ENCODE assay signal across 14 cellular contexts in the genomic region with DNA sequence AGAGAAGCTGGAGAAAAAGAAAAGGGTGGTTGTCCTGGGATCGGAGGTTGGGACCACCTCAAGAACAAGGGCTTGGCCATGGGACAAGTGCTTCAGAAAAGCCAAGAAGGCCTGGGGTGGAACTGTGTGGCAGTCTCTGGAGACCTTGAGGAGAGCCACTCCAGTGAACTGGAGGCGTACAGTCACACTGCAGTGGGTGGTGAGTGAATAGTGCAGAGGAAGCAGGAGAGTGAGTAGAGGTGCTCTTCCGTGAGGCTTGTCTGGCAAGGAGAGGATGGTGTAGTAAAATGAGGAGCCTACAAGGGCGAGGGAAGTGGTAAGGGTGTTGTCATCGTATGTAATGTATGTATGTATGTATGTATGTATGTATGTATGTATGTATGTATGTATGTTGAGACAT. TPM values are rescaled to one million over a fixed set of nuclear protein-coding genes. Genes with fewer than 3 reads are reported as not detected.
DNase-seq lines count a peak whose midpoint lies in the region; ATAC-seq, FAIRE-seq and TF ChIP-seq lines count a peak whose summit lies in the region.
"Had no signal": no experiment of that assay in that cellular context is flagged by ENCODE, and none has a peak within 500 bp of the region (broad histone marks: within the 10 kb centered on the region; RNA-seq: fewer than 3 reads in every experiment).

No MANE protein-coding gene starts in this region.

- H3K4me1 Mint-ChIP-seq in CD4-positive, CD25-positive, alpha-beta regulatory T cell = peaks cover 50 to 95% (median 67%) of the 10 kb centered on the region in 4 donors
- H3K4me1 Mint-ChIP-seq in endothelial cell (ENCODE audit: unreplicated experiment) = peaks cover 41% of the 10 kb centered on the region

- no peaks in the 10 kb centered on the region for H3K27me3 Mint-ChIP-seq in CD4-positive, CD25-positive, alpha-beta regulatory T cell
- H3K27me3 Mint-ChIP-seq in endothelial cell (ENCODE audit: unreplicated experiment) = peaks cover 2% of the 10 kb centered on the region

- H3K27ac Mint-ChIP-seq in CD4-positive, CD25-positive, alpha-beta regulatory T cell = peak overlapping the region; percentile 87 to 98 (median 91)
- peak overlapping the region; percentile 65 for H3K27ac Mint-ChIP-seq in endothelial cell (ENCODE audit: unreplicated experiment)

- H3K4me1 ChIP-seq in CD4-positive, CD25-positive, alpha-beta regulatory T cell (ENCODE audit: control insufficient read depth, insufficient read depth, low read length, poor library complexity, severe bottlenecking) = peaks cover 78% of the 10 kb centered on the region

- no peaks in the 10 kb centered on the region for H3K9me3 ChIP-seq in CD4-positive, CD25-positive, alpha-beta regulatory T cell (ENCODE audit: control insufficient read depth in 2 of 2, low read length in 2 of 2)

- H3K36me3 ChIP-seq in CD4-positive, CD25-positive, alpha-beta regulatory T cell (ENCODE audit: control insufficient read depth, insufficient read depth, low read length) = peaks cover 36% of the 10 kb centered on the region

- no peak for FAIRE-seq in GM12892 (lab: Jason Lieb, UNC)
- FAIRE-seq: HepG2 had no signal

- ATAC-seq in CD4-positive, CD25-positive, alpha-beta regulatory T cell (ENCODE audit: low read depth in 2 of 2) = peak in 1 of 2 donors; percentile 41
- peak; percentile 35 for ATAC-seq in GM19463 (IDR thresholded peaks at IDR 0.05; ENCODE audit: unreplicated experiment)
- ATAC-seq in HG03354 (IDR thresholded peaks at IDR 0.05; ENCODE audit: poor library complexity, severe bottlenecking, unreplicated experiment) = peak; percentile 32
- ATAC-seq: HepG2, SK-N-SH treated with all-trans-retinoic acid at 6 μM for 48 hours had no signal

- H3K4me3 Mint-ChIP-seq in CD4-positive, CD25-positive, alpha-beta regulatory T cell = peak overlapping the region; percentile 47 to 69 (median 60)
- H3K4me3 Mint-ChIP-seq in endothelial cell (ENCODE audit: unreplicated experiment) = peak overlapping the region; percentile 56
- H3K4me3 Mint-ChIP-seq: neural crest cell had no signal

- TF ChIP-seq CTCF in endothelial cell (IDR thresholded peaks at IDR 0.05; ENCODE audit: unreplicated experiment) = no peak

- H3K36me3 Mint-ChIP-seq in CD4-positive, CD25-positive, alpha-beta regulatory T cell = peaks cover 46% of the 10 kb centered on the region
- peaks cover 24% of the 10 kb centered on the region for H3K36me3 Mint-ChIP-seq in endothelial cell (ENCODE audit: low read depth, unreplicated experiment)

- peak overlapping the region; percentile 30 for H3K4me3 ChIP-seq in CD4-positive, CD25-positive, alpha-beta regulatory T cell (ENCODE audit: low read depth, low read length)
- H3K4me3 ChIP-seq: spleen had no signal

- no peak for DNase-seq in CD4-positive, CD25-positive, alpha-beta regulatory T cell
- DNase-seq in endothelial cell (ENCODE audit: low spot score) (no peak), AG08396 (ENCODE audit: low spot score) (no peak), nucleus accumbens (lab: John Stamatoyannopoulos, UW) (no peak), DMS153 treated with DMSO at 0.1 percent for 48 hours (lab: John Stamatoyannopoulos, UW; ENCODE audit: unreplicated experiment) (no peak), GM12892 (ENCODE audit: insufficient read length) (no peak)
- DNase-seq: activated CD4-positive, alpha-beta T cell treated with anti-CD3 and anti-CD28 coated beads for 1 hour; NCI-H1694; spleen had no signal

- no peaks in the 10 kb centered on the region for H3K27me3 ChIP-seq in CD4-positive, CD25-positive, alpha-beta regulatory T cell (ENCODE audit: control insufficient read depth, insufficient read depth, low read length)
- H3K27me3 ChIP-seq: spleen had no signal

- no peak for TF ChIP-seq POLR2A in GM12892 (IDR thresholded peaks at IDR 0.05; ENCODE audit: low read depth, low read length)

- peaks cover 0 to 8% (median 2%) of the 10 kb centered on the region in 7 donors for H3K9me3 Mint-ChIP-seq in CD4-positive, CD25-positive, alpha-beta regulatory T cell
- H3K9me3 Mint-ChIP-seq in endothelial cell (ENCODE audit: unreplicated experiment) = no peaks in the 10 kb centered on the region

- H3K27ac ChIP-seq in CD4-positive, CD25-positive, alpha-beta regulatory T cell (ENCODE audit: insufficient read depth, low read length, poor library complexity, severe bottlenecking) = peak overlapping the region; percentile 20

RNA-seq across cellular contexts. Expression of a gene that starts 20.9 kb away (rescaled TPM):
- 158 TPM for total RNA-seq in CD4-positive, CD25-positive, alpha-beta regulatory T cell
- 10 to 100 TPM in 2 of 4 donors, 1 to 10 TPM in 2; 5.5 to 12.8 (median 8.0) TPM for polyA plus RNA-seq in CD4-positive, CD25-positive, alpha-beta regulatory T cell
- 43.5 TPM for total RNA-seq in endothelial cell (ENCODE audit: unreplicated experiment)
- 60.8 TPM for polyA plus RNA-seq in GM12892 (2012; ENCODE audit: missing spikeins)
